ENCODE assay signal across 32 cellular contexts in genomic region chr13:113552079-113552478, GRCh38. TPM values are rescaled to one million over a fixed set of nuclear protein-coding genes. Genes with fewer than 3 reads are reported as not detected.
DNase-seq lines count a peak whose midpoint lies in the region; ATAC-seq and TF ChIP-seq lines count a peak whose summit lies in the region.
"Had no signal": no experiment of that assay in that cellular context is flagged by ENCODE, and none has a peak within 500 bp of the region (broad histone marks: within the 10 kb centered on the region; RNA-seq: fewer than 3 reads in every experiment).

No MANE protein-coding gene starts in this region.

- CTCF ChIA-PET in activated CD8-positive, alpha-beta memory T cell treated with anti-CD3 and anti-CD28 coated beads, Interleukin-2, amount 10 ng/mL, durations not matched to agents 7 days and 5 days (lab: Charles Lee) = interaction anchor here (1.0 kb wide), 1 partner anchor 10 kb away, joined by 3 read pairs; no protein-coding TSS in a partner anchor
- CTCF ChIA-PET in naive thymus-derived CD4-positive, alpha-beta T cell (lab: Charles Lee) = no interaction called here

- H3K36me3 Mint-ChIP-seq in H9 (ENCODE audit: insufficient read depth in 1 of 3, low read depth in 3 of 3) = peaks cover 0 to 23% (median 19%) of the 10 kb centered on the region in 3 experiments; a peak in 5 of 7 replicates
- no peaks in the 10 kb centered on the region for H3K36me3 Mint-ChIP-seq in activated CD8-positive, alpha-beta memory T cell treated with anti-CD3 and anti-CD28 coated beads, Interleukin-2, amount 10 ng/mL, durations not matched to agents 7 days and 5 days
- peaks cover 0 to 32% (median 12%) of the 10 kb centered on the region in 5 donors for H3K36me3 Mint-ChIP-seq in naive thymus-derived CD4-positive, alpha-beta T cell

- H4K20me1 ChIP-seq in H9 (ENCODE audit: control insufficient read depth, insufficient read depth, insufficient read length) = peaks cover 3% of the 10 kb centered on the region

- in situ Hi-C loops in transverse colon (cut with MboI; ENCODE audit: low pct_ligation_motif_present in 1 of 4, low pct_unique_long_range_greater_than_20kb in 1 of 4, low sequenced_read_pairs in 3 of 4) (no loop called here), brain microvascular endothelial cell (cut with HindIII; ENCODE audit: low pct_ligation_motif_present, low sequenced_read_pairs) (no loop called here)

- H3K4me1 Mint-ChIP-seq in H9 = peaks cover 12 to 27% of the 10 kb centered on the region in 2 experiments
- no peaks in the 10 kb centered on the region for H3K4me1 Mint-ChIP-seq in activated CD8-positive, alpha-beta memory T cell treated with anti-CD3 and anti-CD28 coated beads, Interleukin-2, amount 10 ng/mL, durations not matched to agents 7 days and 5 days
- H3K4me1 Mint-ChIP-seq in naive thymus-derived CD4-positive, alpha-beta T cell = peaks cover 0 to 8% (median 0%) of the 10 kb centered on the region in 7 donors

- H3K79me2 ChIP-seq in H9 (ENCODE audit: insufficient read depth, low read length) = no peaks in the 10 kb centered on the region; the same call in 1 of the 2 replicates

- no peak overlapping the region for H2BK15ac ChIP-seq in H9 (ENCODE audit: low read depth, low read length)

- no peak overlapping the region for H2BK20ac ChIP-seq in H9 (ENCODE audit: low read depth, low read length, poor library complexity, severe bottlenecking)

- no peak overlapping the region for H3K23ac ChIP-seq in H9 (ENCODE audit: insufficient read length, low read depth, low read length)

- no peak overlapping the region for H3K9ac ChIP-seq in H9 (ENCODE audit: extremely low read depth, insufficient read length, low read length)

- no peaks in the 10 kb centered on the region for H3K23me2 ChIP-seq in H9 (ENCODE audit: insufficient read length, low read depth, low read length, poor library complexity, severe bottlenecking)

- no peaks in the 10 kb centered on the region; the same call in 1 of the 2 replicates for H3K4me1 ChIP-seq in H9 (ENCODE audit: insufficient read depth, low read length)
- peaks cover 0 to 4% of the 10 kb centered on the region in 2 donors for H3K4me1 ChIP-seq in left lung
- peaks cover 0 to 10% (median 0%) of the 10 kb centered on the region in 4 donors for H3K4me1 ChIP-seq in transverse colon
- H3K4me1 ChIP-seq in naive thymus-derived CD4-positive, alpha-beta T cell (ENCODE audit: control insufficient read depth in 2 of 2, insufficient read depth in 2 of 2, low read length in 2 of 2) = no peaks in the 10 kb centered on the region
- H3K4me1 ChIP-seq: foreskin keratinocyte had no signal

- no peaks in the 10 kb centered on the region for H3K27me3 Mint-ChIP-seq in H9 (ENCODE audit: low read depth)
- no peaks in the 10 kb centered on the region for H3K27me3 Mint-ChIP-seq in activated CD8-positive, alpha-beta memory T cell treated with anti-CD3 and anti-CD28 coated beads, Interleukin-2, amount 10 ng/mL, durations not matched to agents 7 days and 5 days
- H3K27me3 Mint-ChIP-seq in naive thymus-derived CD4-positive, alpha-beta T cell = no peaks in the 10 kb centered on the region
- H3K27me3 Mint-ChIP-seq: dendritic cell treated with granulocyte-macrophage colony-stimulating factor and Interleukin-4, amounts not matched to agents 40 ng/mL and 50 ng/mL, for 4 days; natural killer cell treated with Interleukin-12 subunit alpha and Interleukin-12 subunit beta and Interleukin-15 and Interleukin-18, amount 100 ng/mL, for 72 hours; stimulated activated naive B cell treated with anti-CD40 and anti-IgM and Interleukin-4, amounts not matched to agents 10 μg/mL and 1 μg/mL and 100 μg/mL, for 72 hours had no signal

- H3K14ac ChIP-seq in H9 (ENCODE audit: insufficient read depth, low read length) = no peak overlapping the region

- H3K4me3 Mint-ChIP-seq in H9 = no peak overlapping the region
- H3K4me3 Mint-ChIP-seq in activated CD8-positive, alpha-beta memory T cell treated with anti-CD3 and anti-CD28 coated beads, Interleukin-2, amount 10 ng/mL, durations not matched to agents 7 days and 5 days = no peak overlapping the region
- no peak overlapping the region for H3K4me3 Mint-ChIP-seq in naive thymus-derived CD4-positive, alpha-beta T cell
- H3K4me3 Mint-ChIP-seq: dendritic cell treated with granulocyte-macrophage colony-stimulating factor and Interleukin-4, amounts not matched to agents 40 ng/mL and 50 ng/mL, for 4 days; natural killer cell treated with Interleukin-12 subunit alpha and Interleukin-12 subunit beta and Interleukin-15 and Interleukin-18, amount 100 ng/mL, for 72 hours; stimulated activated naive B cell treated with anti-CD40 and anti-IgM and Interleukin-4, amounts not matched to agents 10 μg/mL and 1 μg/mL and 100 μg/mL, for 72 hours; T-helper 2 cell treated with Interferon-gamma antibody and Interleukin-4, amounts not matched to agents 5 μg/mL and 100 μg/mL, for 36 hours had no signal

- H2BK5ac ChIP-seq in H9 (ENCODE audit: insufficient read length, low read length) = no peak overlapping the region

- H3K27ac ChIP-seq in H9 (ENCODE audit: insufficient read length, low read depth, low read length) (no peak overlapping the region), left lung (no peak overlapping the region), transverse colon (no peak overlapping the region), brain microvascular endothelial cell (no peak overlapping the region)
- no peak overlapping the region for H3K27ac ChIP-seq in naive thymus-derived CD4-positive, alpha-beta T cell (ENCODE audit: low read depth, low read length)
- H3K27ac ChIP-seq: foreskin keratinocyte, HL-60, ovary, suprapubic skin, uterus had no signal

- peaks cover 0 to 72% of the 10 kb centered on the region in 2 donors for H3K36me3 ChIP-seq in left lung
- H3K36me3 ChIP-seq in transverse colon = peaks cover 0 to 7% (median 0%) of the 10 kb centered on the region in 4 donors
- H3K36me3 ChIP-seq in naive thymus-derived CD4-positive, alpha-beta T cell (ENCODE audit: control insufficient read depth in 2 of 3, insufficient read depth in 3 of 3, low read length in 3 of 3) = peaks cover 0 to 38% (median 0%) of the 10 kb centered on the region in 3 experiments
- peaks cover 25% of the 10 kb centered on the region for H3K36me3 ChIP-seq in brain microvascular endothelial cell (replicated peaks)
- H3K36me3 ChIP-seq: ovary, uterus had no signal

- no peak overlapping the region for H4K8ac ChIP-seq in H9 (replicated peaks; ENCODE audit: insufficient read length, low read depth, low read length)

- H3K9me3 ChIP-seq in H9 (ENCODE audit: control insufficient read depth, low read depth, low read length) (no peaks in the 10 kb centered on the region), left lung (no peaks in the 10 kb centered on the region), transverse colon (no peaks in the 10 kb centered on the region)
- H3K9me3 ChIP-seq in naive thymus-derived CD4-positive, alpha-beta T cell (ENCODE audit: control insufficient read depth in 2 of 3, low read length in 3 of 3) = no peaks in the 10 kb centered on the region
- H3K9me3 ChIP-seq: esophagus squamous epithelium, MG63, mucosa of descending colon, ovary, suprapubic skin, uterus had no signal

- no peak overlapping the region; a peak in 1 of 7 replicates for H3K27ac Mint-ChIP-seq in H9
- no peak overlapping the region for H3K27ac Mint-ChIP-seq in activated CD8-positive, alpha-beta memory T cell treated with anti-CD3 and anti-CD28 coated beads, Interleukin-2, amount 10 ng/mL, durations not matched to agents 7 days and 5 days
- no peak overlapping the region for H3K27ac Mint-ChIP-seq in naive thymus-derived CD4-positive, alpha-beta T cell
- H3K27ac Mint-ChIP-seq: natural killer cell treated with Interleukin-12 subunit alpha and Interleukin-12 subunit beta and Interleukin-15 and Interleukin-18, amount 100 ng/mL, for 72 hours; stimulated activated naive B cell treated with anti-CD40 and anti-IgM and Interleukin-4, amounts not matched to agents 10 μg/mL and 1 μg/mL and 100 μg/mL, for 72 hours; T-helper 2 cell treated with Interferon-gamma antibody and Interleukin-4, amounts not matched to agents 5 μg/mL and 100 μg/mL, for 36 hours had no signal

- no peak overlapping the region for H2AFZ ChIP-seq in H9 (ENCODE audit: low read length)

- intact Hi-C loops in left lung (cut with DNase I) (no loop called here), transverse colon (cut with DNase I; ENCODE audit: low total_unique reads) (no loop called here)
- intact Hi-C loops in naive thymus-derived CD4-positive, alpha-beta T cell (cut with micrococcal nuclease) = no loop called here

- WGBS in H9 (ENCODE audit: extremely low coverage, insufficient read length, low lambda C conversion rate) = no CpG with 5 or more reads among the region's 11 CpGs
- 91 to 92% methylated on average over 9 to 11 of the region's 11 CpGs for WGBS in transverse colon (ENCODE audit: low coverage in 1 of 2), 2 donors

- H3K27me3 ChIP-seq in H9 (ENCODE audit: insufficient read depth, low read length) = no peaks in the 10 kb centered on the region
- no peaks in the 10 kb centered on the region for H3K27me3 ChIP-seq in left lung
- no peaks in the 10 kb centered on the region for H3K27me3 ChIP-seq in transverse colon
- H3K27me3 ChIP-seq in naive thymus-derived CD4-positive, alpha-beta T cell (ENCODE audit: control insufficient read depth in 2 of 2, insufficient read depth in 2 of 2, low read length in 2 of 2) = no peaks in the 10 kb centered on the region
- no peaks in the 10 kb centered on the region for H3K27me3 ChIP-seq in brain microvascular endothelial cell (replicated peaks)
- H3K27me3 ChIP-seq: esophagus squamous epithelium, foreskin keratinocyte, MG63, ovary, suprapubic skin, uterus had no signal

- H3K4ac ChIP-seq in H9 (ENCODE audit: low read depth, low read length) = no peak overlapping the region

- H3K79me1 ChIP-seq in H9 (ENCODE audit: insufficient read depth, low read depth, low read length, poor library complexity, severe bottlenecking) = no peaks in the 10 kb centered on the region

- H3K56ac ChIP-seq in H9 (ENCODE audit: insufficient read length, low read depth, low read length) = no peak overlapping the region

- H2BK120ac ChIP-seq in H9 (ENCODE audit: low read depth, low read length, poor library complexity, severe bottlenecking) = no peak overlapping the region

- no peak for TF ChIP-seq EP300 in transverse colon (IDR thresholded peaks at IDR 0.05; ENCODE audit: low read depth)

- no peak for ATAC-seq in activated CD8-positive, alpha-beta memory T cell treated with anti-CD3 and anti-CD28 coated beads, Interleukin-2, amount 10 ng/mL, durations not matched to agents 7 days and 5 days
- ATAC-seq in left lung = no peak
- ATAC-seq in naive thymus-derived CD4-positive, alpha-beta T cell = no peak
- ATAC-seq: foreskin keratinocyte; GM12878; mucosa of descending colon; natural killer cell treated with Interleukin-12 subunit alpha and Interleukin-12 subunit beta and Interleukin-15 and Interleukin-18, amount 100 ng/mL, for 72 hours; stimulated activated naive B cell treated with anti-CD40 and anti-IgM and Interleukin-4, amounts not matched to agents 10 μg/mL and 1 μg/mL and 100 μg/mL, for 72 hours had no signal

- TF ChIP-seq POLR2A in transverse colon (IDR thresholded peaks at IDR 0.05) = no peak

- no peaks in the 10 kb centered on the region for H3K9me3 Mint-ChIP-seq in H9
- no peaks in the 10 kb centered on the region for H3K9me3 Mint-ChIP-seq in activated CD8-positive, alpha-beta memory T cell treated with anti-CD3 and anti-CD28 coated beads, Interleukin-2, amount 10 ng/mL, durations not matched to agents 7 days and 5 days (ENCODE audit: low read depth)
- no peaks in the 10 kb centered on the region for H3K9me3 Mint-ChIP-seq in naive thymus-derived CD4-positive, alpha-beta T cell
- H3K9me3 Mint-ChIP-seq: dendritic cell treated with granulocyte-macrophage colony-stimulating factor and Interleukin-4, amounts not matched to agents 40 ng/mL and 50 ng/mL, for 4 days; natural killer cell treated with Interleukin-12 subunit alpha and Interleukin-12 subunit beta and Interleukin-15 and Interleukin-18, amount 100 ng/mL, for 72 hours; stimulated activated naive B cell treated with anti-CD40 and anti-IgM and Interleukin-4, amounts not matched to agents 10 μg/mL and 1 μg/mL and 100 μg/mL, for 72 hours; T-helper 2 cell treated with Interferon-gamma antibody and Interleukin-4, amounts not matched to agents 5 μg/mL and 100 μg/mL, for 36 hours had no signal

- no peak overlapping the region for H4K91ac ChIP-seq in H9 (ENCODE audit: insufficient read length, low read depth, low read length)

- no peak overlapping the region for H4K5ac ChIP-seq in H9 (ENCODE audit: insufficient read length, low read depth, low read length)

- H3K4me3 ChIP-seq in left lung (no peak overlapping the region), transverse colon (no peak overlapping the region), brain microvascular endothelial cell (ENCODE audit: low read depth, low read length) (no peak overlapping the region)
- no peak overlapping the region for H3K4me3 ChIP-seq in naive thymus-derived CD4-positive, alpha-beta T cell (ENCODE audit: low read length)
- H3K4me3 ChIP-seq: esophagus squamous epithelium, GM12878, MG63, mucosa of descending colon, ovary, skin epidermis, suprapubic skin, uterus had no signal

- H3K18ac ChIP-seq in H9 (ENCODE audit: insufficient read length, low read depth, low read length) = no peak overlapping the region

- no peak overlapping the region for H2BK12ac ChIP-seq in H9 (ENCODE audit: insufficient read length, low read depth, low read length)

- H2AK5ac ChIP-seq in H9 (ENCODE audit: insufficient read length, low read length) = no peak overlapping the region

- TF ChIP-seq CTCF in H9 (conservative IDR thresholded peaks at IDR 0.05) = no peak
- TF ChIP-seq CTCF in left lung (IDR thresholded peaks at IDR 0.05) = no peak
- no peak for TF ChIP-seq CTCF in transverse colon (IDR thresholded peaks at IDR 0.05)
- no peak for TF ChIP-seq CTCF in brain microvascular endothelial cell (IDR thresholded peaks at IDR 0.05; ENCODE audit: low read depth, low read length, missing control alignments)

- no peak overlapping the region for H3T11ph ChIP-seq in H9 (ENCODE audit: low read length)

- H3K4me2 ChIP-seq in H9 (ENCODE audit: insufficient read depth, insufficient read length, low read length) = no peak overlapping the region

- DNase-seq in H9 (peak; percentile 22), left lung (peak; percentile 17 to 37), transverse colon (peak; percentile 5), NCI-H1048 (lab: John Stamatoyannopoulos, UW) (no peak), brain microvascular endothelial cell (no peak)
- peak; percentile 36 for DNase-seq in activated CD8-positive, alpha-beta memory T cell treated with anti-CD3 and anti-CD28 coated beads, Interleukin-2, amount 10 ng/mL, durations not matched to agents 7 days and 5 days
- DNase-seq in naive thymus-derived CD4-positive, alpha-beta T cell = no peak
- DNase-seq: activated CD4-positive, alpha-beta T cell treated with anti-CD3 and anti-CD28 coated beads for 4 hours; activated naive CD4-positive, alpha-beta T cell treated with Interleukin-2 at 50 U/mL for 16 hours; activated T-cell treated with anti-CD3 and anti-CD28 coated beads, Interleukin-2, amount 50 U/mL, for 48 hours; central memory CD4-positive, alpha-beta T cell; esophagus squamous epithelium; foreskin keratinocyte; KG1; kidney glomerular epithelial cell; MG63; mucosa of descending colon; NCI-H1105 treated with DMSO at 0.1 percent for 48 hours; NCI-H2029 treated with DMSO at 0.1 percent for 48 hours; NCI-H526 treated with DMSO at 0.1 percent for 48 hours; retina; SIG-M5; stimulated activated naive B cell treated with anti-CD40 and anti-IgM and Interleukin-4, amounts not matched to agents 10 μg/mL and 1 μg/mL and 100 μg/mL, for 72 hours had no signal

- POLR2A ChIA-PET in naive thymus-derived CD4-positive, alpha-beta T cell (lab: Charles Lee) = no interaction called here

RNA-seq across cellular contexts. Expression of gene TFDP1, which starts 32.5 kb away (rescaled TPM):
- total RNA-seq in H9 (2021) (109 and 111 TPM in 2 replicates), left lung (10 to 100 TPM; 48.8 to 61.9 TPM), transverse colon (100 to 1,000 TPM in 1 of 4 donors, 10 to 100 TPM in 3; 24.3 to 164 (median 49.1) TPM)
- total RNA-seq in activated CD8-positive, alpha-beta memory T cell treated with anti-CD3 and anti-CD28 coated beads, Interleukin-2, amount 10 ng/mL, durations not matched to agents 7 days and 5 days = 100 to 1,000 TPM; 168 to 175 TPM
- total RNA-seq in naive thymus-derived CD4-positive, alpha-beta T cell = 100 to 1,000 TPM in 1 of 5 experiments, 10 to 100 TPM in 4; 21.4 to 127 (median 34.7) TPM
- polyA plus RNA-seq in naive thymus-derived CD4-positive, alpha-beta T cell = 10 to 100 TPM; 50.9 to 78.0 TPM

Comparison
In these comparisons a context has a peak if more than half of its experiments do, and no peak if none do; other contexts are left out.
1. DNase-seq: peak in H9 (single experiment), activated CD8-positive, alpha-beta memory T cell treated with anti-CD3 and anti-CD28 coated beads, Interleukin-2, amount 10 ng/mL, durations not matched to agents 7 days and 5 days (single experiment), left lung (2 of 2) and transverse colon (single experiment); none in naive thymus-derived CD4-positive, alpha-beta T cell (0 of 9), NCI-H1048 (single experiment) and brain microvascular endothelial cell (single experiment).